In genomic region chr6:53794073-53794719, GRCh38 we compare ENCODE assay signal across 8 cellular contexts. TPM values are rescaled to one million over a fixed set of nuclear protein-coding genes. Genes with fewer than 3 reads are reported as not detected.
DNase-seq lines count a peak whose midpoint lies in the region; ATAC-seq, FAIRE-seq and TF ChIP-seq lines count a peak whose summit lies in the region.

No MANE protein-coding gene starts in this region.

- H3K9me3 Mint-ChIP-seq in activated naive CD4-positive, alpha-beta T cell treated with anti-CD3 and anti-CD28 coated beads, Interleukin-2, amount 10 ng/mL, durations not matched to agents 7 days and 5 days: no peaks in the 10 kb centered on the region

- peaks cover 0 to 5% (median 1%) of the 10 kb centered on the region in 4 donors for H3K9me3 ChIP-seq in upper lobe of left lung

- peak overlapping the region; percentile 75 to 85 (median 77) for H3K27ac ChIP-seq in upper lobe of left lung

- no peaks in the 10 kb centered on the region for H3K27me3 ChIP-seq in upper lobe of left lung

- peaks cover 3 to 32% (median 12%) of the 10 kb centered on the region in 4 donors for H3K4me1 ChIP-seq in upper lobe of left lung

- CTCF ChIA-PET in activated naive CD4-positive, alpha-beta T cell treated with anti-CD3 and anti-CD28 coated beads, Interleukin-2, amount 10 ng/mL, durations not matched to agents 7 days and 5 days (lab: Charles Lee): interaction anchor here (0.6 to 1.1 kb wide), 4 partner anchors 65 to 172 kb away, joined by 3 to 4 read pairs (median 3); no protein-coding TSS in a partner anchor

- no peak for TF ChIP-seq EP300 in upper lobe of left lung (IDR thresholded peaks at IDR 0.05)

- peak; percentile 48 for ATAC-seq in GM21423 (IDR thresholded peaks at IDR 0.05; ENCODE audit: unreplicated experiment)
- peak; percentile 73 to 84 for ATAC-seq in upper lobe of left lung (ENCODE audit: low FRiP score in 2 of 2)

- DNase-seq in DMS53 (lab: John Stamatoyannopoulos, UW): peak; percentile 91
- DNase-seq in HT-29 (ENCODE audit: low spot score): peak; percentile 93
- peak; percentile 63 for DNase-seq in RCC 7860 (ENCODE audit: low spot score)
- peak; percentile 70 for DNase-seq in activated naive CD4-positive, alpha-beta T cell treated with anti-CD3 and anti-CD28 coated beads, Interleukin-2, amount 10 ng/mL, durations not matched to agents 7 days and 5 days
- DNase-seq in glomerular visceral epithelial cell (ENCODE audit: extremely low spot score): peak; percentile 87
- DNase-seq in occipital lobe (lab: John Stamatoyannopoulos, UW): peak; percentile 63
- peak; percentile 70 to 92 for DNase-seq in upper lobe of left lung

- peak overlapping the region; percentile 70 to 94 (median 77) for H3K4me3 ChIP-seq in upper lobe of left lung

- FAIRE-seq in RCC 7860 (lab: Jason Lieb, UNC): no peak

- H3K4me1 Mint-ChIP-seq in activated naive CD4-positive, alpha-beta T cell treated with anti-CD3 and anti-CD28 coated beads, Interleukin-2, amount 10 ng/mL, durations not matched to agents 7 days and 5 days: peaks cover 35% of the 10 kb centered on the region

- H3K36me3 ChIP-seq in upper lobe of left lung: no peaks in the 10 kb centered on the region

- TF ChIP-seq CTCF in upper lobe of left lung (IDR thresholded peaks at IDR 0.05): peak in 1 of 6 experiments; percentile 14

- H3K27me3 Mint-ChIP-seq in activated naive CD4-positive, alpha-beta T cell treated with anti-CD3 and anti-CD28 coated beads, Interleukin-2, amount 10 ng/mL, durations not matched to agents 7 days and 5 days: peaks cover 53% of the 10 kb centered on the region

- TF ChIP-seq POLR2A in upper lobe of left lung (IDR thresholded peaks at IDR 0.05): no peak

- H3K4me3 Mint-ChIP-seq in activated naive CD4-positive, alpha-beta T cell treated with anti-CD3 and anti-CD28 coated beads, Interleukin-2, amount 10 ng/mL, durations not matched to agents 7 days and 5 days: peak overlapping the region; percentile 95

- 1% methylated on average over 9 to 28 of the region's 30 CpGs for WGBS in upper lobe of left lung, 2 donors

- H3K36me3 Mint-ChIP-seq in activated naive CD4-positive, alpha-beta T cell treated with anti-CD3 and anti-CD28 coated beads, Interleukin-2, amount 10 ng/mL, durations not matched to agents 7 days and 5 days: peaks cover 2% of the 10 kb centered on the region

- H3K27ac Mint-ChIP-seq in activated naive CD4-positive, alpha-beta T cell treated with anti-CD3 and anti-CD28 coated beads, Interleukin-2, amount 10 ng/mL, durations not matched to agents 7 days and 5 days: peak overlapping the region; percentile 85

RNA-seq across cellular contexts. Expression of gene LRRC1, which starts 0.6 kb away (rescaled TPM):
- total RNA-seq in HT-29 (2014; rRNA removed; shearing (Covaris generic)): 56.7 and 64.0 TPM in 2 replicates
- 12.0 TPM for total RNA-seq in occipital lobe
- 10 to 100 TPM; 10.9 to 31.5 (median 19.4) TPM for total RNA-seq in upper lobe of left lung

Comparison
In these comparisons a context has a peak if more than half of its experiments do, and no peak if none do; other contexts are left out.
1. Peak in every context shown above with its lines: DNase-seq, ATAC-seq, H3K4me3 ChIP-seq and H3K27ac ChIP-seq.